13 cellular contexts compared by ENCODE assay signal in genomic region chr17:7577327-7578199, GRCh38. TPM values are rescaled to one million over a fixed set of nuclear protein-coding genes. Genes with fewer than 3 reads are reported as not detected.
A peak's percentile ranks its signal among the peaks of the same experiment; 100 is the strongest.
DNase-seq lines count a peak whose midpoint lies in the region; ATAC-seq, FAIRE-seq and TF ChIP-seq lines count a peak whose summit lies in the region.
"Had no signal": no experiment of that assay in that cellular context is flagged by ENCODE, and none has a peak within 500 bp of the region (broad histone marks: within the 10 kb centered on the region; RNA-seq: fewer than 3 reads in every experiment).

No MANE protein-coding gene starts in this region.

- H3K9me3 Mint-ChIP-seq in endodermal cell, result peaks cover 2% of the 10 kb centered on the region

- peak overlapping the region; percentile 96 for H3K27ac ChIP-seq in GM23248
- peak overlapping the region; percentile 64; the same call in 1 of the 2 replicates for H3K27ac ChIP-seq in SK-N-MC
- H3K27ac ChIP-seq in endodermal cell (ENCODE audit: low read depth, low read length), result no peak overlapping the region
- H3K27ac ChIP-seq: ovary had no signal

- H3K4me3 ChIP-seq in GM23248, result no peak overlapping the region
- no peak overlapping the region for H3K4me3 ChIP-seq in SK-N-MC
- H3K4me3 ChIP-seq in endodermal cell (ENCODE audit: low read length), result no peak overlapping the region
- no peak overlapping the region for H3K4me3 ChIP-seq in skeletal muscle satellite cell (ENCODE audit: low read length)
- H3K4me3 ChIP-seq: ovary had no signal

- H2AFZ ChIP-seq in GM23248, result no peak overlapping the region

- no peaks in the 10 kb centered on the region for H3K27me3 ChIP-seq in GM23248 (replicated peaks; ENCODE audit: insufficient read depth)
- no peaks in the 10 kb centered on the region for H3K27me3 ChIP-seq in endodermal cell (ENCODE audit: control insufficient read depth, insufficient read depth, low read length, poor library complexity, severe bottlenecking)
- no peaks in the 10 kb centered on the region for H3K27me3 ChIP-seq in skeletal muscle satellite cell (ENCODE audit: control insufficient read depth, insufficient read depth, low read length)
- H3K27me3 ChIP-seq: ovary had no signal

- peaks cover 33% of the 10 kb centered on the region for H4K20me1 ChIP-seq in GM23248 (ENCODE audit: insufficient read depth)

- peaks cover 62% of the 10 kb centered on the region for H3K36me3 Mint-ChIP-seq in endodermal cell (ENCODE audit: low read depth)

- peaks cover 30% of the 10 kb centered on the region for H3K4me1 Mint-ChIP-seq in endodermal cell

- DNase-seq in GM23248 (no peak), SK-N-MC (ENCODE audit: low read depth, low spot score) (no peak), endodermal cell (peak; percentile 58), left lobe of liver (ENCODE audit: low spot score) (no peak), D721Med (ENCODE audit: insufficient read length, low spot score) (no peak), DMS153 (lab: John Stamatoyannopoulos, UW) (no peak)
- DNase-seq: GDM1; H7; NCI-H446 treated with DMSO at 0.1 percent for 48 hours; ovary; stimulated activated CD4-positive, alpha-beta T cell treated with anti-CD3 and anti-CD28 coated beads, Interleukin-4, amount 100 ng/mL, for 4 hours; T-helper 9 cell had no signal

- H3K4me3 Mint-ChIP-seq in endodermal cell, result no peak overlapping the region

- peaks cover 60% of the 10 kb centered on the region for H3F3A ChIP-seq in GM23248 (ENCODE audit: insufficient read depth)

- FAIRE-seq in D721Med (lab: Jason Lieb, UNC), result no peak

- TF ChIP-seq CTCF in endodermal cell (conservative IDR thresholded peaks at IDR 0.05) (no peak), D721Med (IDR thresholded peaks at IDR 0.05; ENCODE audit: insufficient read depth, missing control alignments) (no peak)

- H3K79me2 ChIP-seq in GM23248 (ENCODE audit: insufficient read depth), result peaks cover 81% of the 10 kb centered on the region

- H3K36me3 ChIP-seq in GM23248 (ENCODE audit: low read depth) (peaks cover 44% of the 10 kb centered on the region), SK-N-MC (ENCODE audit: insufficient read depth, low read length) (peaks cover 65% of the 10 kb centered on the region), endodermal cell (ENCODE audit: control insufficient read depth, insufficient read depth, low read length) (peaks cover 60% of the 10 kb centered on the region), skeletal muscle satellite cell (ENCODE audit: insufficient read depth, low read length) (peaks cover 72% of the 10 kb centered on the region)
- H3K36me3 ChIP-seq: ovary had no signal

- 70 to 72% methylated on average over 17 of the region's 17 CpGs for WGBS in GM23248 (ENCODE audit: low coverage in 1 of 2, low lambda C conversion rate in 2 of 2, missing lambda C conversion rate in 2 of 2), 2 experiments
- WGBS in endodermal cell (ENCODE audit: insufficient coverage in 1 of 2, insufficient read length in 1 of 2), 2 experiments, result 96% methylated on average over 14 to 17 of the region's 17 CpGs

- H3K9ac ChIP-seq in GM23248 (peak overlapping the region; percentile 99; the same call in 1 of the 2 replicates), SK-N-MC (ENCODE audit: insufficient read length) (no peak overlapping the region), endodermal cell (ENCODE audit: extremely low read depth, low read length, poor library complexity, severe bottlenecking) (no peak overlapping the region), skeletal muscle satellite cell (ENCODE audit: low read depth, low read length) (no peak overlapping the region)

- no peak for ATAC-seq in left lobe of liver

- no peak overlapping the region for H3K4me2 ChIP-seq in GM23248 (ENCODE audit: unreplicated experiment)
- H3K4me2 ChIP-seq in skeletal muscle satellite cell (ENCODE audit: low read length), result peak overlapping the region; percentile 28

- H3K9me3 ChIP-seq in GM23248 (ENCODE audit: low read depth) (no peaks in the 10 kb centered on the region), SK-N-MC (ENCODE audit: low read depth, low read length) (no peaks in the 10 kb centered on the region), endodermal cell (ENCODE audit: control insufficient read depth, low read length) (no peaks in the 10 kb centered on the region), skeletal muscle satellite cell (replicated peaks; ENCODE audit: low read length) (no peaks in the 10 kb centered on the region)
- H3K9me3 ChIP-seq: ovary had no signal

- peak overlapping the region; percentile 82 for H3K27ac Mint-ChIP-seq in endodermal cell

- in situ Hi-C loops in GM23248 (cut with MboI), result no loop called here

- no peaks in the 10 kb centered on the region for H3K9me2 ChIP-seq in GM23248 (ENCODE audit: insufficient read depth)

- H3K27me3 Mint-ChIP-seq in endodermal cell (ENCODE audit: insufficient read depth), result no peaks in the 10 kb centered on the region

- peaks cover 43% of the 10 kb centered on the region for H3K4me1 ChIP-seq in GM23248 (ENCODE audit: insufficient read depth)
- no peaks in the 10 kb centered on the region for H3K4me1 ChIP-seq in endodermal cell (ENCODE audit: control insufficient read depth, insufficient read depth, low read length)
- H3K4me1 ChIP-seq in skeletal muscle satellite cell (ENCODE audit: control insufficient read depth, insufficient read depth, low read length), result peaks cover 68% of the 10 kb centered on the region

RNA-seq across cellular contexts. Expression of gene CD68, which starts 1.9 kb away (rescaled TPM):
- total RNA-seq in GM23248 (2014; rRNA removed; shearing (Covaris generic)), result 51.1 and 55.0 TPM in 2 replicates
- polyA plus RNA-seq in GM23248 (2016; fragmentation: Nextera tagmentation; extraction: Ambion mirVana), result 84.5 and 88.1 TPM in 2 replicates
- under 1 TPM in 1 of 2 donors, not detected in 1; 0.44 TPM for total RNA-seq in endodermal cell
- not detected for polyA plus RNA-seq in endodermal cell (2013, experiment 1 of 2)
- polyA plus RNA-seq in endodermal cell (2013, experiment 2 of 2), result 0.25 TPM
- 17.5 and 19.2 TPM in 2 replicates for total RNA-seq in skeletal muscle satellite cell (2012; rRNA removed)
- total RNA-seq in left lobe of liver, result 44.2 TPM

RNA-seq across cellular contexts. Expression of gene MPDU1, which starts 6.1 kb away (rescaled TPM):
- 127 and 195 TPM in 2 replicates for total RNA-seq in GM23248 (2014; rRNA removed; shearing (Covaris generic))
- 63.2 and 65.9 TPM in 2 replicates for polyA plus RNA-seq in GM23248 (2016; fragmentation: Nextera tagmentation; extraction: Ambion mirVana)
- 10 to 100 TPM; 47.4 to 56.6 TPM for total RNA-seq in endodermal cell
- 57.7 TPM for polyA plus RNA-seq in endodermal cell (2013, experiment 1 of 2)
- 50.7 TPM for polyA plus RNA-seq in endodermal cell (2013, experiment 2 of 2)
- 124 and 175 TPM in 2 replicates for total RNA-seq in skeletal muscle satellite cell (2012; rRNA removed)
- total RNA-seq in left lobe of liver, result 49.4 TPM

RNA-seq across cellular contexts. Expression of gene SOX15, which starts 12.3 kb away (rescaled TPM):
- 3.9 TPM in 1 of 2 replicates, not detected in the other for total RNA-seq in GM23248 (2014; rRNA removed; shearing (Covaris generic))
- 0.71 and 1.1 TPM in 2 replicates for polyA plus RNA-seq in GM23248 (2016; fragmentation: Nextera tagmentation; extraction: Ambion mirVana)
- total RNA-seq in endodermal cell, result 1 to 10 TPM; 6.4 to 7.3 TPM
- 1.1 TPM for polyA plus RNA-seq in endodermal cell (2013, experiment 1 of 2)
- polyA plus RNA-seq in endodermal cell (2013, experiment 2 of 2), result 1.0 TPM
- 0.51 TPM in 1 of 2 replicates, not detected in the other for total RNA-seq in skeletal muscle satellite cell (2012; rRNA removed)
- 0.20 TPM for total RNA-seq in left lobe of liver

RNA-seq across cellular contexts. Expression of gene SENP3, which starts 15.8 kb away (rescaled TPM):
- 82.5 and 111 TPM in 2 replicates for total RNA-seq in GM23248 (2014; rRNA removed; shearing (Covaris generic))
- 1.3 and 1.9 TPM in 2 replicates for polyA plus RNA-seq in GM23248 (2016; fragmentation: Nextera tagmentation; extraction: Ambion mirVana)
- total RNA-seq in endodermal cell, result 10 to 100 TPM; 71.5 to 82.3 TPM
- polyA plus RNA-seq in endodermal cell (2013, experiment 1 of 2), result 81.6 TPM
- 69.2 TPM for polyA plus RNA-seq in endodermal cell (2013, experiment 2 of 2)
- 73.3 and 90.0 TPM in 2 replicates for total RNA-seq in skeletal muscle satellite cell (2012; rRNA removed)
- 14.1 TPM for total RNA-seq in left lobe of liver

RNA-seq across cellular contexts. Expression of gene TNFSF13, which starts 19.0 kb away (rescaled TPM):
- 1.5 TPM in 1 of 2 replicates, not detected in the other for total RNA-seq in GM23248 (2014; rRNA removed; shearing (Covaris generic))
- polyA plus RNA-seq in GM23248 (2016; fragmentation: Nextera tagmentation; extraction: Ambion mirVana), result 1.4 and 2.0 TPM in 2 replicates
- total RNA-seq in endodermal cell (1 to 10 TPM; 1.7 to 3.0 TPM), left lobe of liver (5.9 TPM)
- polyA plus RNA-seq in endodermal cell (2013, experiment 1 of 2), result 0.46 TPM
- 1.4 TPM for polyA plus RNA-seq in endodermal cell (2013, experiment 2 of 2)
- 0.51 and 0.66 TPM in 2 replicates for total RNA-seq in skeletal muscle satellite cell (2012; rRNA removed)

Comparison
In these comparisons a context has a peak if more than half of its experiments do, and no peak if none do; other contexts are left out.
1. RNA of gene CD68, which starts 1.9 kb away (total RNA-seq): 51.1 to 55.0 TPM in GM23248 and 44.2 TPM in left lobe of liver (single experiment); 0.44 TPM in endodermal cell; every median in the first group is over 10 times any median in the second.